In the genomic region with DNA sequence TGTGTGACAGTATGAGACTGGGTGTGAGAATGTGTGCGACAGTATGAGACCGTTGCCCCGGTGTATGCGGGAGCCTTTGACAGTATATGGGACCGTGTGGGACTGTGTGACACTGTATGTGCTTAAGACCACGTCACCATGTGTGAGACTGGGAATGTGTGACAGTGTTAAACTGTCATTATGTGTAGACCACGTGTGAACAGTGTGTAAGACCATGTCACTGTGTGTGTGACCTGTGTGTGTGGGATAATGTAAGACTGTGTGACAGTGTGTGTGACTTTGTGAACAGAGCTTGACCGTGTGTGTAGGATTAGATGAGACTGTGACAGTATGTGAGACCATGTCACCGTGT, we compare ENCODE assay signal across 8 cellular contexts. TPM values are rescaled to one million over a fixed set of nuclear protein-coding genes. Genes with fewer than 3 reads are reported as not detected.
A peak's percentile ranks its signal among the peaks of the same experiment; 100 is the strongest.
DNase-seq lines count a peak whose midpoint lies in the region; FAIRE-seq and TF ChIP-seq lines count a peak whose summit lies in the region.

No MANE protein-coding gene starts in this region.

- H2BK20ac ChIP-seq in H1 (ENCODE audit: low read length), result no peak overlapping the region

- H3K36me3 ChIP-seq in H1 (ENCODE audit: control insufficient read depth in 2 of 4, insufficient read depth in 4 of 4, low read length in 3 of 4) (peaks cover 0 to 10% (median 0%) of the 10 kb centered on the region in 4 experiments; a peak in 3 of 8 replicates), ovary (no peaks in the 10 kb centered on the region)

- H3K14ac ChIP-seq in H1 (ENCODE audit: insufficient read length), result no peak overlapping the region

- no peak overlapping the region for H3K56ac ChIP-seq in H1 (replicated peaks; ENCODE audit: insufficient read length, low read depth, low read length)

- peaks cover 8% of the 10 kb centered on the region for H3K23me2 ChIP-seq in H1 (ENCODE audit: low read depth, low read length)

- H4K8ac ChIP-seq in H1 (ENCODE audit: extremely low read depth, insufficient read depth, low read length), result no peak overlapping the region

- H2BK15ac ChIP-seq in H1 (ENCODE audit: low read length), result peak overlapping the region; percentile 21; the same call in 1 of the 2 replicates

- 85% methylated on average over 9 of the region's 9 CpGs; no CpG with 5 or more reads in 1 of the 2 experiments for WGBS in H1 (ENCODE audit: extremely low coverage in 1 of 2, insufficient coverage in 1 of 2, insufficient read length in 1 of 2, insufficient replicate concordance in 2 of 2, low coverage in 1 of 2, low lambda C conversion rate in 2 of 2, missing lambda C conversion rate in 1 of 2), 2 experiments
- WGBS in ovary, 3 donors, result 58 to 65% (median 59%) methylated on average over 9 of the region's 9 CpGs

- peak overlapping the region; percentile 77; the same call in 1 of the 2 replicates for H2BK12ac ChIP-seq in H1 (ENCODE audit: low read depth, low read length)

- no peak for TF ChIP-seq CTCF in NB4 (IDR thresholded peaks at IDR 0.05; ENCODE audit: low read depth, low read length)
- TF ChIP-seq CTCF in H1 (IDR thresholded peaks at IDR 0.05; ENCODE audit: control extremely low read depth in 1 of 3, insufficient read depth in 1 of 3, low read depth in 1 of 3, low read length in 3 of 3), result no peak
- TF ChIP-seq CTCF in ovary (IDR thresholded peaks at IDR 0.05), result no peak

- intact Hi-C loops in ovary (cut with DNase I), result no loop called here

- peak overlapping the region; percentile 94 for H3K4me3 ChIP-seq in NB4 (ENCODE audit: low read depth, low read length)
- peak overlapping the region; percentile 83 to 95 (median 92) for H3K4me3 ChIP-seq in H1 (ENCODE audit: extremely low read depth in 1 of 4, insufficient read depth in 2 of 4, low read depth in 3 of 4, low read length in 4 of 4)
- peak overlapping the region; percentile 74 for H3K4me3 ChIP-seq in ovary

- peak overlapping the region; percentile 10 for H3K4ac ChIP-seq in H1 (replicated peaks; ENCODE audit: insufficient read length, low read depth, low read length)

- 0 out of 4 replicates have a peak, but pooled peaks cover 0 to 2% of the 10 kb centered on the region in 2 experiments for H3K79me2 ChIP-seq in H1 (ENCODE audit: control insufficient read depth in 1 of 2, insufficient read depth in 2 of 2, low read length in 2 of 2)

- peak overlapping the region; percentile 73; the same call in 1 of the 2 replicates for H2BK5ac ChIP-seq in H1 (ENCODE audit: low read depth, low read length)

- H2AFZ ChIP-seq in H1 (ENCODE audit: low read length), result peak overlapping the region; percentile 100

- no peak overlapping the region for H2BK120ac ChIP-seq in H1 (replicated peaks; ENCODE audit: low read depth, low read length)

- H4K20me1 ChIP-seq in H1 (replicated peaks in 1 of 2; ENCODE audit: control insufficient read depth in 1 of 2, insufficient read depth in 2 of 2, low read length in 2 of 2), result no peaks in the 10 kb centered on the region

- FAIRE-seq in GM12892 (lab: Jason Lieb, UNC) (peak; percentile 17), H1 (lab: Jason Lieb, UNC) (no peak)

- H3K27ac ChIP-seq in H1 (ENCODE audit: low read depth, low read length) (no peak overlapping the region), ovary (no peak overlapping the region)

- no peak overlapping the region for H3K18ac ChIP-seq in H1 (ENCODE audit: extremely low read depth, low read length)

- TF ChIP-seq RAD21 in H1 (IDR thresholded peaks at IDR 0.05 in 1 of 2, conservative IDR thresholded peaks at IDR 0.05 in 1 of 2; ENCODE audit: low read depth in 2 of 2, low read length in 2 of 2), result no peak

- H2AK5ac ChIP-seq in H1 (ENCODE audit: low read depth, low read length), result peak overlapping the region; percentile 9; the same call in 1 of the 2 replicates

- peak overlapping the region; percentile 94 to 99 for H3K4me2 ChIP-seq in H1 (ENCODE audit: insufficient read depth in 1 of 2, low read depth in 2 of 2, low read length in 2 of 2)

- H4K91ac ChIP-seq in H1 (replicated peaks; ENCODE audit: insufficient read length, low read length), result no peak overlapping the region

- no peak for TF ChIP-seq POLR2A in GM12892 (IDR thresholded peaks at IDR 0.05; ENCODE audit: low read depth, low read length)
- no peak for TF ChIP-seq POLR2A in NB4 (IDR thresholded peaks at IDR 0.05; ENCODE audit: extremely low read depth, insufficient read length)
- no peak for TF ChIP-seq POLR2A in H1 (IDR thresholded peaks at IDR 0.05; ENCODE audit: control extremely low read depth in 1 of 2, low read depth in 2 of 2, low read length in 2 of 2)
- no peak for TF ChIP-seq POLR2A in ovary (IDR thresholded peaks at IDR 0.05)

- no peaks in the 10 kb centered on the region for H3K27me3 ChIP-seq in H1 (replicated peaks in 1 of 4; ENCODE audit: control insufficient read depth in 3 of 4, extremely low read depth in 1 of 4, insufficient read depth in 3 of 4, low read length in 3 of 4)
- no peaks in the 10 kb centered on the region for H3K27me3 ChIP-seq in ovary

- peaks cover 12 to 14% of the 10 kb centered on the region in 2 experiments; a peak in 3 of 4 replicates for H3K9me3 ChIP-seq in H1 (ENCODE audit: insufficient read depth in 2 of 2, low read depth in 1 of 2, low read length in 1 of 2)
- H3K9me3 ChIP-seq in ovary, result peaks cover 0 to 18% of the 10 kb centered on the region in 2 donors

- no peak overlapping the region for H3K23ac ChIP-seq in H1 (ENCODE audit: insufficient read length)

- H3K9ac ChIP-seq in H1 (replicated peaks in 1 of 4; ENCODE audit: extremely low read depth in 1 of 4, low read depth in 3 of 4, low read length in 3 of 4), result peak overlapping the region in 3 of 4 experiments; percentile 84 to 87 (median 84); a peak in 5 of 7 replicates

- TF ChIP-seq EP300 in H1 (IDR thresholded peaks at IDR 0.05; ENCODE audit: borderline replicate concordance in 1 of 2, low read depth in 2 of 2, low read length in 2 of 2) (no peak), ovary (IDR thresholded peaks at IDR 0.05) (no peak)

- POLR2A ChIA-PET in H1 (lab: Charles Lee; ENCODE audit: partially characterized antibody), result interaction anchor here (1.1 to 1.3 kb wide), 3 partner anchors 12 to 105 kb away, joined by 3 read pairs; no protein-coding TSS in a partner anchor

- no peak for DNase-seq in GM12892 (ENCODE audit: insufficient read length)
- no peak for DNase-seq in NB4 (ENCODE audit: low read depth)
- DNase-seq in H1 (ENCODE audit: low read depth in 1 of 2, low spot score in 2 of 2), result no peak
- no peak for DNase-seq in ovary
- DNase-seq in CD1c-positive myeloid dendritic cell (ENCODE audit: extremely low spot score), result no peak
- DNase-seq in ecto neural progenitor cell (ENCODE audit: low spot score), result no peak
- DNase-seq in superior temporal gyrus (ENCODE audit: extremely low spot score), result no peak
- DNase-seq in NCI-H1092 treated with DMSO at 0.1 percent for 48 hours (lab: John Stamatoyannopoulos, UW), result no peak

- peaks cover 10% of the 10 kb centered on the region for H3K79me1 ChIP-seq in H1 (ENCODE audit: low read depth, low read length)

- no peak overlapping the region for H4K5ac ChIP-seq in H1 (ENCODE audit: insufficient read length, low read depth, low read length)

- CTCF ChIA-PET in H1 (lab: Charles Lee; ENCODE audit: partially characterized antibody), result interaction anchor here (3.7 kb wide), 1 partner anchor 11 kb away, joined by 11 read pairs; a partner anchor contains a TSS

- peaks cover 0 to 6% (median 4%) of the 10 kb centered on the region in 4 experiments; a peak in 4 of 7 replicates for H3K4me1 ChIP-seq in H1 (replicated peaks in 1 of 4; ENCODE audit: control insufficient read depth in 3 of 4, insufficient read depth in 4 of 4, low read length in 3 of 4)
- H3K4me1 ChIP-seq in ovary (ENCODE audit: insufficient read depth), result peaks cover 10% of the 10 kb centered on the region

TF ChIP-seq in H1, 55 proteins besides CTCF, POLR2A, EP300 and RAD21:
- TF ChIP-seq TAF1 (IDR thresholded peaks at IDR 0.05; ENCODE audit: low read depth, low read length) (no peak), SAP30 (IDR thresholded peaks at IDR 0.05; ENCODE audit: insufficient read depth, insufficient replicate concordance, low read length) (peak; percentile 21)

RNA-seq across cellular contexts. Expression of a gene that starts 0.5 kb away (rescaled TPM):
- polyA plus RNA-seq in GM12892 (2012; ENCODE audit: missing spikeins), result 1.6 TPM
- 2.6 and 2.8 TPM in 2 replicates for total RNA-seq in H1 (2021; fragmentation: NEBNext Ultra II Directional; extraction: Animal tissue kit (Norgen Biotek cat#: 25700))
- polyA plus RNA-seq in H1 (2011; rRNA removed) (0.24 and 0.48 TPM in 2 replicates), ovary (1 to 10 TPM; 4.0 to 6.8 TPM)
- 0.67 TPM for polyA plus RNA-seq in H1 (2011; cell fraction: cytosol; rRNA removed)
- polyA plus RNA-seq in H1 (2011; cell fraction: nucleus; rRNA removed), result 0.84 TPM
- 0.87 to 1.4 TPM (median 1.0 TPM) in 4 replicates for polyA plus RNA-seq in H1 (2012, experiment 1 of 2)
- polyA plus RNA-seq in H1 (2012, experiment 2 of 2), result 0.08 TPM
- 1.4 TPM for polyA plus RNA-seq in H1 (2013, experiment 1 of 2)
- 1.2 TPM for polyA plus RNA-seq in H1 (2013, experiment 2 of 2)
- 2.0 and 3.1 TPM in 2 replicates for polyA minus RNA-seq in H1 (2011; rRNA and poly(A)+ RNA removed)
- polyA minus RNA-seq in H1 (2011; cell fraction: cytosol; rRNA and poly(A)+ RNA removed), result 1.8 TPM
- polyA minus RNA-seq in H1 (2011; cell fraction: nucleus; rRNA and poly(A)+ RNA removed), result 6.1 TPM
- 10 to 100 TPM in 5 of 7 donors, 1 to 10 TPM in 2; 5.9 to 12.5 (median 10.7) TPM for total RNA-seq in ovary

RNA-seq across cellular contexts. Expression of a gene that starts 11.3 kb away (rescaled TPM):
- 0.45 TPM for polyA plus RNA-seq in GM12892 (2012; ENCODE audit: missing spikeins)
- total RNA-seq in H1 (2021; fragmentation: NEBNext Ultra II Directional; extraction: Animal tissue kit (Norgen Biotek cat#: 25700)), result 3.8 and 5.8 TPM in 2 replicates
- polyA plus RNA-seq in H1 (2011; rRNA removed), result 2.4 and 3.8 TPM in 2 replicates
- 4.4 TPM for polyA plus RNA-seq in H1 (2011; cell fraction: cytosol; rRNA removed)
- polyA plus RNA-seq in H1 (2011; cell fraction: nucleus; rRNA removed), result 2.5 TPM
- polyA plus RNA-seq in H1 (2012, experiment 1 of 2), result 3.4 to 4.9 TPM (median 4.2 TPM) in 4 replicates
- 1.6 TPM for polyA plus RNA-seq in H1 (2012, experiment 2 of 2)
- polyA plus RNA-seq in H1 (2013, experiment 1 of 2), result 2.6 TPM
- polyA plus RNA-seq in H1 (2013, experiment 2 of 2), result 2.9 TPM
- polyA minus RNA-seq in H1 (2011; rRNA and poly(A)+ RNA removed), result 5.3 and 7.1 TPM in 2 replicates
- 1.8 TPM for polyA minus RNA-seq in H1 (2011; cell fraction: cytosol; rRNA and poly(A)+ RNA removed)
- 7.1 TPM for polyA minus RNA-seq in H1 (2011; cell fraction: nucleus; rRNA and poly(A)+ RNA removed)
- total RNA-seq in ovary, result 10 to 100 TPM in 2 of 7 donors, 1 to 10 TPM in 5; 4.6 to 11.1 (median 8.3) TPM
- 1 to 10 TPM; 4.6 to 7.9 TPM for polyA plus RNA-seq in ovary
